ENCODE assay signal across 17 cellular contexts in the genomic region with DNA sequence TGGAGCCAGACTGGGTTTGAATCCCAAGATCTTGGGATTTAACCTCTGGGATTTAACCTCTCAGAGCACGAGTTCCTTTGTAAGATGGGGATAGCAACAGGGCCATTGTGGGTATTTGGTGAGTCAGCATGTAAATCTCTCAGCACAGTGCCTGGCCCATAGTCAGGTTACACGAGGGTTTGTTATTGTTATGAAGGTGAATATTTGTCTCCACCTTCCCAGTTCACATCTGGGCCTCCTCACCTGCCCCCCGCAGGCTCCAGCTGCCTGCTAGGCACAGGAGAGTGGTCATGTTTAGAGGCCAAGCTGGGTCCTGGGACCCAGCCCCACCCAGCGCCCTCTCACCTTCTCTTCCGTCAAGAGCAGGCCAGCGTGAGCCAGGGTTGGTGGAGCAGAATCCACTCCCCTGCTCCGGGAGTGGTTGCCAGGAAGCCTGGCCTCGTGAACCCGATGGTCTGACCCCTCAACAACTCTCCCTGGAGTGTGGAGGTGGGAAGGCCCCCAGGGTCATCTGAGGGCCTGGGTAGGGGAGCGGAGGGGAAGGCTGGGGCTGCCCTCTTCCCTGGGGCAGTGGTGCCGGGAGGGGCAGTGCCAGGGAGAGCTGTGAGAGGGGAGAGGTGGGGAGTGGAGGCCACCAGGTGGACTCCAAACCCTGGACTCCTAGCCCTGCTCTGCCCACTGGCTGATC. TPM values are rescaled to one million over a fixed set of nuclear protein-coding genes. Genes with fewer than 3 reads are reported as not detected.
"Had no signal": no experiment of that assay in that cellular context is flagged by ENCODE, and none has a peak within 500 bp of the region (broad histone marks: within the 10 kb centered on the region; RNA-seq: fewer than 3 reads in every experiment).

No MANE protein-coding gene starts in this region.

- H3K36me3 ChIP-seq: lower lobe of right lung, suprapubic skin had no signal

- DNase-seq: activated CD4-positive, alpha-beta memory T cell treated with anti-CD3 and anti-CD28 coated beads for 36 hours; activated CD8-positive, alpha-beta memory T cell treated with anti-CD3 and anti-CD28 coated beads, Interleukin-2, amount 10 ng/mL, durations not matched to agents 7 days and 5 days; activated T-cell treated with anti-CD3 and anti-CD28 coated beads, Interleukin-2, amount 50 U/mL, for 1 hour; amygdala; body of pancreas; effector CD8-positive, alpha-beta T cell; head of caudate nucleus; left cardiac atrium; lower lobe of right lung; stimulated activated CD4-positive, alpha-beta T cell treated with anti-CD3 and anti-CD28 coated beads, Interleukin-4, amount 100 ng/mL, for 24 hours; stimulated activated naive CD4-positive, alpha-beta T cell treated with Interleukin-2 at 50 U/mL for 16 hours; T-helper 1 cell; T1000; trophoblast cell had no signal

- ATAC-seq: activated CD8-positive, alpha-beta memory T cell treated with anti-CD3 and anti-CD28 coated beads, Interleukin-2, amount 10 ng/mL, durations not matched to agents 7 days and 5 days; body of pancreas; lower lobe of right lung had no signal

- H3K27me3 ChIP-seq: body of pancreas had no signal

- H3K4me3 ChIP-seq: body of pancreas, lower lobe of right lung, skin epidermis, suprapubic skin had no signal

RNA-seq across cellular contexts. Expression of a gene that starts 26.0 kb away (rescaled TPM):
- total RNA-seq: myocyte had no signal
